ENCODE assay signal across 8 cellular contexts in the genomic region with DNA sequence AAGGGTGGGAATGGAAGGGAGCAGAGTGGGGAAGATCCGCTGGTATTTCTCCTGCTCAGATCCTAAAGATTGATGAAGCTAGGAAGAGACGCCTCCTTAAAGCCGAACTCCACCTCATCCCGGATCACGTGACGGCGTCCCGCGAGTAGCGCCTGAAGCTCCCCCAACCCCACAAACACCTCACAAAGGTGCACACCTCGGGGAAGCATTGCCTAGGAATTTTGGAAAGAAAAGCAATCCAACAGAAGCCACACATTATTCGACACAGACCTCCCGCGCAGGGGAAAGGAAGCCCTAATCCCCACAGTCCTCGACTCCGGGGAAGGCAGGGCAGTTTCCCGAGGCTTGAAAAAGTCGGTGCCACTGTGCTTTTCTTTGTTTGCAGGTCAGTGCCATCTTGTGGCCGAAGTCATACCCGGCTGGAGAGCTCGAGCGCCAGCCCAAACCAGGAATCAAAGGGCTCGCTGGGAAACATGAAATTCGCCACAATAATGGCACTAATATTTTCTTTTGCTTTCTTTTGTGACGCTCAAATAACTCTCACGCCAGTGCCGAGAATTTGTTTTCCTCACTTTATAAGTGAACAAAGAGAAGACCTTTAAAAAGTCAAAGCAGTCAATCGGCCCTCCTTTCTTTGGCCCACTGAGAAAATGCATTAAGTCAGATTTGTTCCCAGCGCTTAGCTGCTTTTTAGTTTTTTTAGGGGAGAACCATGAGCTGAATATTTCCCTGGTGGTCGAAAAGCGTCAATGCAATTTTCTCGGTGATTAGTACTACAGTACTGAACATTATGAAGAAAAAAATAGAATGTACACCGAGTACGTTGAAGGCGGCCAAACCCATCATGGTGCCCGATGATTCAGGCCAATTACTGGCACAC. TPM values are rescaled to one million over a fixed set of nuclear protein-coding genes. Genes with fewer than 3 reads are reported as not detected.
DNase-seq lines count a peak whose midpoint lies in the region; ATAC-seq and TF ChIP-seq lines count a peak whose summit lies in the region.

A gene (minus strand): TSS at position 71 of the 880 bp plus-strand sequence. CDS start 6,042 bp downstream, outside the sequence.

- no peaks in the 10 kb centered on the region for H3K4me1 ChIP-seq in colonic mucosa

- intact Hi-C loops in colonic mucosa (cut with DNase I) = loop anchor here (5.0 to 10.0 kb wide), 4 partner anchors 212 to 835 kb away; no protein-coding TSS in a partner anchor

- H3K9me3 ChIP-seq in SU-DHL-6 (ENCODE audit: insufficient read depth, low read length) = no peaks in the 10 kb centered on the region
- H3K9me3 ChIP-seq in colonic mucosa = no peaks in the 10 kb centered on the region

- H3K4me3 ChIP-seq in H7 (ENCODE audit: insufficient read depth, low read depth, low read length) = peak within 1 kb of the TSS; percentile 64
- H3K4me3 ChIP-seq in SU-DHL-6 (ENCODE audit: insufficient read depth, low read length, poor library complexity, severe bottlenecking) = no peak within 1 kb of the TSS
- peak within 1 kb of the TSS; percentile 29 for H3K4me3 ChIP-seq in colonic mucosa
- H3K4me3 ChIP-seq in kidney epithelial cell (ENCODE audit: low read depth, low read length) = peak within 1 kb of the TSS; percentile 64

- no peaks in the 10 kb centered on the region for H3K36me3 ChIP-seq in H7 (replicated peaks; ENCODE audit: control insufficient read depth, insufficient read depth, low read length)
- H3K36me3 ChIP-seq in SU-DHL-6 (ENCODE audit: low read length) = no peaks in the 10 kb centered on the region
- no peaks in the 10 kb centered on the region for H3K36me3 ChIP-seq in colonic mucosa
- no peaks in the 10 kb centered on the region for H3K36me3 ChIP-seq in kidney epithelial cell (ENCODE audit: control insufficient read depth, insufficient read depth, low read length)

- TF ChIP-seq CTCF in GM10266 (IDR thresholded peaks at IDR 0.05; ENCODE audit: control insufficient read depth, insufficient read depth, low read depth, missing control alignments) = peak; percentile 68
- TF ChIP-seq CTCF in LNCAP (IDR thresholded peaks at IDR 0.05) = peak; percentile 72
- peak; percentile 31 for TF ChIP-seq CTCF in SU-DHL-6 (IDR thresholded peaks at IDR 0.05; ENCODE audit: insufficient read depth, low read length, poor library complexity, severe bottlenecking)
- TF ChIP-seq CTCF in colonic mucosa (IDR thresholded peaks at IDR 0.05) = peak; percentile 66
- peak; percentile 82 for TF ChIP-seq CTCF in kidney epithelial cell (IDR thresholded peaks at IDR 0.05; ENCODE audit: insufficient read depth, low read length, poor library complexity, severe bottlenecking)

- H3K27ac ChIP-seq in SU-DHL-6 (ENCODE audit: low read depth, low read length) = no peak within 1 kb of the TSS
- H3K27ac ChIP-seq in colonic mucosa = no peak within 1 kb of the TSS

- H3K4me2 ChIP-seq in SU-DHL-6 (ENCODE audit: low read depth, low read length, poor library complexity, severe bottlenecking) = no peak within 1 kb of the TSS

- H3K9ac ChIP-seq in SU-DHL-6 (ENCODE audit: low read length) (no peak within 1 kb of the TSS), colonic mucosa (ENCODE audit: low read depth in 2 of 2, low read length in 2 of 2) (peak within 1 kb of the TSS; percentile 21 to 57)

- H3K27me3 ChIP-seq in H7 (ENCODE audit: control insufficient read depth, insufficient read depth, low read length) (peaks cover 19% of the 10 kb centered on the region), SU-DHL-6 (ENCODE audit: low read length) (no peaks in the 10 kb centered on the region), colonic mucosa (peaks cover 3% of the 10 kb centered on the region), kidney epithelial cell (ENCODE audit: control insufficient read depth, insufficient read depth, low read length) (peaks cover 8% of the 10 kb centered on the region)

- no peaks in the 10 kb centered on the region for H3K79me2 ChIP-seq in SU-DHL-6 (ENCODE audit: insufficient read depth, low read length)

- no peaks in the 10 kb centered on the region for H3K9me2 ChIP-seq in SU-DHL-6 (replicated peaks; ENCODE audit: insufficient read depth, low read length)

- no peak for ATAC-seq in HG03108 (IDR thresholded peaks at IDR 0.05; ENCODE audit: unreplicated experiment)

- no peaks in the 10 kb centered on the region for H4K20me1 ChIP-seq in SU-DHL-6 (ENCODE audit: low read depth, low read length)

- DNase-seq in GM10266 (ENCODE audit: extremely low spot score) (peak; percentile 75), H7 (peak; percentile 70), colonic mucosa (peak; percentile 79), kidney epithelial cell (ENCODE audit: low read depth) (peak; percentile 45)
- peak; percentile 23 for DNase-seq in stimulated activated CD4-positive, alpha-beta T cell treated with anti-CD3 and anti-CD28 coated beads, Interleukin-12 subunit alpha, Interleukin-12 subunit beta, amount 100 ng/mL, for 4 hours

- H2AFZ ChIP-seq in SU-DHL-6 (ENCODE audit: low read depth, low read length, severe bottlenecking) = no peak within 1 kb of the TSS

- H3F3A ChIP-seq in SU-DHL-6 (ENCODE audit: insufficient read depth) = no peaks in the 10 kb centered on the region

RNA-seq across cellular contexts. Expression of the gene that starts here (rescaled TPM):
- 1.7 and 2.9 TPM in 2 replicates for total RNA-seq in H7 (2014; rRNA removed; shearing (Covaris generic))
- 1 to 10 TPM; 1.6 to 2.0 TPM for total RNA-seq in colonic mucosa
- total RNA-seq in kidney epithelial cell = 1.7 and 2.7 TPM in 2 replicates

Comparison
In these comparisons a context has a peak if more than half of its experiments do, and no peak if none do; other contexts are left out.
1. DNase-seq: peak in every context shown above with its lines; median percentile 79 in colonic mucosa; 75 in GM10266; 70 in H7; 45 in kidney epithelial cell; 23 in stimulated activated CD4-positive, alpha-beta T cell treated with anti-CD3 and anti-CD28 coated beads, Interleukin-12 subunit alpha, Interleukin-12 subunit beta, amount 100 ng/mL, for 4 hours.
2. CTCF ChIP-seq: peak in every context shown above with its lines; median percentile 82 in kidney epithelial cell; 72 in LNCAP; 68 in GM10266; 66 in colonic mucosa; 31 in SU-DHL-6.